9 cellular contexts compared by ENCODE assay signal in the genomic region with DNA sequence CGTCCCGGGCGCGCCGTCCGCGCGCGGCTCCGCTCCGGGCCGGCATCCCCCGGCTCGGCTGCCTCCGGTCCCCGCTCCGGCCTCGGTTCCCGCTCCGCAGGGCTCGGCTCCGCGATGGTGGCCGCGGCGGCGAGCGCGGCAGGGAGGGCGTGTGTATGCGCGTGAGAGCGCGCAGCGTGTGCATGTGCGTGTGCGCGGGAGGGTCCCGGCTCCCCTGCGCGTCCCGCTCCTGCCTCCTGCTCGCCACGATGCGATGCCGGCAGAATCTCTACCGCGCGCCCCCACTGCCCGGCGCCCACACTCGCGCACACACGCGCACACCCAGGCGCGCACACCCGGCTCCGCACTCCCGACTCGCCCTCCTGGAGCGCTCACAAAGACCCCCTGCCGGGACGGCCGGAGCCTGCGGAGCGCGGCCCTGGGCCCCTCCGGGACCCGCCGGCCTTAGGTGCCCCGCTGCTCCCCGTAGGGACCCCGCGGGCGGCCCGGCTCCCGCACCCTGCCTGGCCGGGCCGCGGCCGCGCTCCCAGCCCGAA.
DNase-seq lines count a peak whose midpoint lies in the region; ATAC-seq and TF ChIP-seq lines count a peak whose summit lies in the region.
"Had no signal": no experiment of that assay in that cellular context is flagged by ENCODE, and none has a peak within 500 bp of the region (broad histone marks: within the 10 kb centered on the region; RNA-seq: fewer than 3 reads in every experiment).

No MANE protein-coding gene starts in this region.

- peaks cover 56 to 76% (median 65%) of the 10 kb centered on the region in 11 experiments for H3K27me3 ChIP-seq in BLaER1 treated with 17β-estradiol and CSF1 and Interleukin-3, amounts not matched to agents 10 nM and 100 nM
- H3K27me3 ChIP-seq in HUES64 (ENCODE audit: insufficient read depth, low read length) (peaks cover 64% of the 10 kb centered on the region), dorsolateral prefrontal cortex (peaks cover 0 to 30% (median 2%) of the 10 kb centered on the region in 45 donors)

- peak overlapping the region; percentile 44 to 86 (median 55) for H3K4me2 ChIP-seq in BLaER1 treated with 17β-estradiol and CSF1 and Interleukin-3, amounts not matched to agents 10 nM and 100 nM

- H3K4me1 ChIP-seq in BLaER1 treated with 17β-estradiol and CSF1 and Interleukin-3, amounts not matched to agents 10 nM and 100 nM = 0 out of 20 replicates have a peak, but pooled peaks cover 0 to 10% (median 0%) of the 10 kb centered on the region in 10 experiments
- H3K4me1 ChIP-seq in HUES64 (ENCODE audit: insufficient read depth, low read length) = peaks cover 4% of the 10 kb centered on the region; the same call in 1 of the 2 replicates

- H3K4me3 ChIP-seq in BLaER1 treated with 17β-estradiol and CSF1 and Interleukin-3, amounts not matched to agents 10 nM and 100 nM = peak overlapping the region in 9 of 10 experiments; percentile 27 to 63 (median 45); a peak in 16 of 20 replicates
- H3K4me3 ChIP-seq in HUES64 (ENCODE audit: low read length) (peak overlapping the region; percentile 53), dorsolateral prefrontal cortex (peak overlapping the region; percentile 15 to 73 (median 57))

- peaks cover 0 to 53% (median 18%) of the 10 kb centered on the region in 11 experiments; a peak in 15 of 22 replicates for H4K20me1 ChIP-seq in BLaER1 treated with 17β-estradiol and CSF1 and Interleukin-3, amounts not matched to agents 10 nM and 100 nM

- no peaks in the 10 kb centered on the region for H3K9me3 ChIP-seq in BLaER1 treated with 17β-estradiol and CSF1 and Interleukin-3, amounts not matched to agents 10 nM and 100 nM (replicated peaks in 1 of 11)
- no peaks in the 10 kb centered on the region for H3K9me3 ChIP-seq in HUES64 (ENCODE audit: insufficient read depth, low read depth, low read length)

- under 1% methylated on average over 84 of the region's 84 CpGs for WGBS in HUES64

- no peak for TF ChIP-seq CTCF in dorsolateral prefrontal cortex (IDR thresholded peaks at IDR 0.05 in 54 of 56, conservative IDR thresholded peaks at IDR 0.05 in 2 of 56; ENCODE audit: low read depth in 1 of 56, partially characterized antibody in 56 of 56)

- intact Hi-C loops in dorsolateral prefrontal cortex (cut with DNase I) = loop anchor here in 1 of 2 donors (2.0 kb wide), 1 partner anchor 703 kb away; no protein-coding TSS in a partner anchor

- H3K27ac ChIP-seq in BLaER1 treated with 17β-estradiol and CSF1 and Interleukin-3, amounts not matched to agents 10 nM and 100 nM = no peak overlapping the region
- H3K27ac ChIP-seq in HUES64 (ENCODE audit: low read depth, low read length) = no peak overlapping the region
- peak overlapping the region in 41 of 59 donors; percentile 29 to 92 (median 75) for H3K27ac ChIP-seq in dorsolateral prefrontal cortex

- DNase-seq in dorsolateral prefrontal cortex = peak in 7 of 10 donors; percentile 40 to 73 (median 65)
- peak; percentile 57 for DNase-seq in occipital lobe (lab: John Stamatoyannopoulos, UW)
- DNase-seq in H4 (ENCODE audit: low spot score) = no peak
- DNase-seq: MM.1S had no signal

- ATAC-seq in GM19463 (IDR thresholded peaks at IDR 0.05; ENCODE audit: unreplicated experiment) (no peak), GM18519 (IDR thresholded peaks at IDR 0.05; ENCODE audit: low FRiP score, unreplicated experiment) (no peak), GM21723 (IDR thresholded peaks at IDR 0.05; ENCODE audit: unreplicated experiment) (no peak)

- H3K9ac ChIP-seq in BLaER1 treated with 17β-estradiol and CSF1 and Interleukin-3, amounts not matched to agents 10 nM and 100 nM = peak overlapping the region in 1 of 11 experiments; percentile 41; a peak in 2 of 22 replicates
- no peak overlapping the region; the same call in 1 of the 2 replicates for H3K9ac ChIP-seq in HUES64 (ENCODE audit: low read depth, low read length)

- H3K36me3 ChIP-seq in BLaER1 treated with 17β-estradiol and CSF1 and Interleukin-3, amounts not matched to agents 10 nM and 100 nM = no peaks in the 10 kb centered on the region
- no peaks in the 10 kb centered on the region for H3K36me3 ChIP-seq in HUES64 (ENCODE audit: insufficient read depth, low read length)

Comparison
In these comparisons a context has a peak if more than half of its experiments do, and no peak if none do; other contexts are left out.
1. H3K27ac ChIP-seq: peak in dorsolateral prefrontal cortex (41 of 59); none in BLaER1 treated with 17β-estradiol and CSF1 and Interleukin-3, amounts not matched to agents 10 nM and 100 nM (0 of 11) and HUES64 (single experiment).
2. Peak in every context shown above with its lines, with median percentiles within 50 percentile points of each other: H3K4me3 ChIP-seq.